26 cellular contexts compared by ENCODE assay signal in genomic region chr2:25411281-25411680, GRCh38.
DNase-seq lines count a peak whose midpoint lies in the region; ATAC-seq, FAIRE-seq and TF ChIP-seq lines count a peak whose summit lies in the region.
"Had no signal": no experiment of that assay in that cellular context is flagged by ENCODE, and none has a peak within 500 bp of the region (broad histone marks: within the 10 kb centered on the region; RNA-seq: fewer than 3 reads in every experiment).

No MANE protein-coding gene starts in this region.

- H3K79me2 ChIP-seq in DOHH2 (ENCODE audit: control insufficient read depth, low read length) = no peaks in the 10 kb centered on the region

- H3K27ac Mint-ChIP-seq in activated B cell treated with CpG ODN at 0.5 μM for 24 hours = peak overlapping the region; percentile 87
- peak overlapping the region in 5 of 6 donors; percentile 24 to 80 (median 56) for H3K27ac Mint-ChIP-seq in naive B cell
- H3K27ac Mint-ChIP-seq in HFFc6 = no peak overlapping the region
- H3K27ac Mint-ChIP-seq: activated CD4-positive, alpha-beta memory T cell treated with anti-CD3 and anti-CD28 coated beads for 36 hours; activated naive CD8-positive, alpha-beta T cell treated with anti-CD3 and anti-CD28 coated beads for 36 hours; GM23338 had no signal

- CTCF ChIA-PET in activated B cell treated with CpG ODN at 0.5 μM for 24 hours (lab: Charles Lee) = interaction anchor here (0.9 to 2.1 kb wide), 5 partner anchors 8 to 49 kb away, joined by 3 to 15 read pairs (median 8); no protein-coding TSS in a partner anchor

- H3K4me2 ChIP-seq in DOHH2 (ENCODE audit: low read length) = peak overlapping the region; percentile 53
- H3K4me2 ChIP-seq: GM23338 had no signal

- peak; percentile 50 for ATAC-seq in activated B cell treated with CpG ODN at 0.5 μM for 24 hours (ENCODE audit: low read depth)
- ATAC-seq in naive B cell (ENCODE audit: low read depth in 2 of 2) = peak; percentile 70 to 79
- ATAC-seq: GM23338 had no signal

- H3K27me3 Mint-ChIP-seq in activated B cell treated with CpG ODN at 0.5 μM for 24 hours (no peaks in the 10 kb centered on the region), naive B cell (no peaks in the 10 kb centered on the region), HFFc6 (ENCODE audit: insufficient read depth) (peaks cover 15% of the 10 kb centered on the region)
- H3K27me3 Mint-ChIP-seq: activated CD4-positive, alpha-beta memory T cell treated with anti-CD3 and anti-CD28 coated beads for 36 hours; activated naive CD8-positive, alpha-beta T cell treated with anti-CD3 and anti-CD28 coated beads for 36 hours had no signal

- H3K9me3 Mint-ChIP-seq in activated B cell treated with CpG ODN at 0.5 μM for 24 hours = no peaks in the 10 kb centered on the region
- H3K9me3 Mint-ChIP-seq in naive B cell = peaks cover 0 to 2% (median 0%) of the 10 kb centered on the region in 7 donors
- no peaks in the 10 kb centered on the region for H3K9me3 Mint-ChIP-seq in HFFc6
- H3K9me3 Mint-ChIP-seq: activated CD4-positive, alpha-beta memory T cell treated with anti-CD3 and anti-CD28 coated beads for 36 hours; activated naive CD8-positive, alpha-beta T cell treated with anti-CD3 and anti-CD28 coated beads for 36 hours; GM23338 had no signal

- H3K36me3 Mint-ChIP-seq in activated B cell treated with CpG ODN at 0.5 μM for 24 hours (ENCODE audit: low read depth) (no peaks in the 10 kb centered on the region), naive B cell (no peaks in the 10 kb centered on the region), HFFc6 (ENCODE audit: low read depth) (no peaks in the 10 kb centered on the region)
- H3K36me3 Mint-ChIP-seq: activated CD4-positive, alpha-beta memory T cell treated with anti-CD3 and anti-CD28 coated beads for 36 hours; CD14-positive monocyte had no signal

- no peak for TF ChIP-seq CTCF in DOHH2 (IDR thresholded peaks at IDR 0.05; ENCODE audit: low read depth, low read length, poor library complexity, severe bottlenecking)
- no peak for TF ChIP-seq CTCF in activated B cell treated with CpG ODN at 0.5 μM for 24 hours (IDR thresholded peaks at IDR 0.05)
- no peak for TF ChIP-seq CTCF in HFFc6 (IDR thresholded peaks at IDR 0.05)

- no peak overlapping the region for H3K27ac ChIP-seq in DOHH2 (ENCODE audit: low read depth, low read length)
- H3K27ac ChIP-seq: neutrophil, suprapubic skin had no signal

- intact Hi-C loops in activated B cell treated with CpG ODN at 0.5 μM for 24 hours (cut with micrococcal nuclease) = loop anchor here (2.0 kb wide), 2 partner anchors 14 to 48 kb away; no protein-coding TSS in a partner anchor

- no peaks in the 10 kb centered on the region for H4K20me1 ChIP-seq in DOHH2 (ENCODE audit: control insufficient read depth, insufficient read depth, low read depth, low read length)

- DNase-seq in GM19239 (ENCODE audit: insufficient read length, low spot score) = no peak
- no peak for DNase-seq in activated B cell treated with CpG ODN at 0.5 μM for 24 hours
- DNase-seq in naive B cell = peak; percentile 38
- DNase-seq in HFFc6 = no peak
- DNase-seq in T1000 (lab: John Stamatoyannopoulos, UW) = no peak
- no peak for DNase-seq in DMS 273 treated with DMSO at 0.1 percent for 48 hours (lab: John Stamatoyannopoulos, UW)
- DNase-seq: activated CD4-positive, alpha-beta memory T cell treated with anti-CD3 and anti-CD28 coated beads for 36 hours; activated CD4-positive, CD25-positive, alpha-beta regulatory T cell; activated effector memory CD4-positive, alpha-beta T cell treated with Interleukin-2 at 50 U/mL for 16 hours; activated naive CD8-positive, alpha-beta T cell treated with anti-CD3 and anti-CD28 coated beads for 36 hours; glutamatergic neuron; mesenchymal stem cell; NCI-H1048; NCI-H1930; NCI-H2227 treated with DMSO at 0.1 percent for 48 hours; OCI-M1; small intestine; stimulated activated CD4-positive, alpha-beta T cell treated with anti-CD3 and anti-CD28 coated beads, Interleukin-2, amount 100 ng/mL, for 24 hours; T-helper 9 cell had no signal

- no peaks in the 10 kb centered on the region for H3K27me3 ChIP-seq in DOHH2 (ENCODE audit: control insufficient read depth, low read length)
- H3K27me3 ChIP-seq: neutrophil, suprapubic skin had no signal

- H3F3A ChIP-seq in DOHH2 (ENCODE audit: control insufficient read depth, insufficient read depth) = peaks cover 12% of the 10 kb centered on the region; the same call in 1 of the 2 replicates

- peak; percentile 68 for FAIRE-seq in GM19239 (lab: Jason Lieb, UNC)
- FAIRE-seq: D721Med, small intestine, urothelium cell line had no signal

- H3K9me3 ChIP-seq in DOHH2 (ENCODE audit: control insufficient read depth, insufficient read depth, low read length) = no peaks in the 10 kb centered on the region
- H3K9me3 ChIP-seq: neutrophil, suprapubic skin had no signal

- H3K36me3 ChIP-seq in DOHH2 (ENCODE audit: control insufficient read depth, low read length) = no peaks in the 10 kb centered on the region
- H3K36me3 ChIP-seq: neutrophil, suprapubic skin had no signal

- POLR2A ChIA-PET in activated B cell treated with CpG ODN at 0.5 μM for 24 hours (lab: Charles Lee) = interaction anchor here (0.6 to 6.0 kb wide), 10 partner anchors 8 to 117 kb away, joined by 3 to 214 read pairs (median 10); no protein-coding TSS in a partner anchor

- H3K4me3 Mint-ChIP-seq in activated B cell treated with CpG ODN at 0.5 μM for 24 hours (peak overlapping the region; percentile 71), naive B cell (peak overlapping the region; percentile 11 to 77 (median 62)), HFFc6 (no peak overlapping the region)
- H3K4me3 Mint-ChIP-seq: activated CD4-positive, alpha-beta memory T cell treated with anti-CD3 and anti-CD28 coated beads for 36 hours; activated naive CD8-positive, alpha-beta T cell treated with anti-CD3 and anti-CD28 coated beads for 36 hours; CD14-positive monocyte; GM23338 had no signal

- H3K9me2 ChIP-seq in DOHH2 (replicated peaks; ENCODE audit: control insufficient read depth, low read length) = no peaks in the 10 kb centered on the region

- peaks cover 72% of the 10 kb centered on the region for H3K4me1 ChIP-seq in DOHH2 (ENCODE audit: control insufficient read depth, low read length)
- H3K4me1 ChIP-seq: suprapubic skin had no signal

- H3K4me1 Mint-ChIP-seq in activated B cell treated with CpG ODN at 0.5 μM for 24 hours (peaks cover 71% of the 10 kb centered on the region), naive B cell (peaks cover 35 to 60% (median 42%) of the 10 kb centered on the region in 3 donors), HFFc6 (ENCODE audit: low read depth) (no peaks in the 10 kb centered on the region)
- H3K4me1 Mint-ChIP-seq: GM23338 had no signal

- H3K4me3 ChIP-seq in DOHH2 (ENCODE audit: low read length) = no peak overlapping the region
- H3K4me3 ChIP-seq: GM23338, suprapubic skin had no signal
